ENCODE assay signal across 8 cellular contexts in the genomic region with DNA sequence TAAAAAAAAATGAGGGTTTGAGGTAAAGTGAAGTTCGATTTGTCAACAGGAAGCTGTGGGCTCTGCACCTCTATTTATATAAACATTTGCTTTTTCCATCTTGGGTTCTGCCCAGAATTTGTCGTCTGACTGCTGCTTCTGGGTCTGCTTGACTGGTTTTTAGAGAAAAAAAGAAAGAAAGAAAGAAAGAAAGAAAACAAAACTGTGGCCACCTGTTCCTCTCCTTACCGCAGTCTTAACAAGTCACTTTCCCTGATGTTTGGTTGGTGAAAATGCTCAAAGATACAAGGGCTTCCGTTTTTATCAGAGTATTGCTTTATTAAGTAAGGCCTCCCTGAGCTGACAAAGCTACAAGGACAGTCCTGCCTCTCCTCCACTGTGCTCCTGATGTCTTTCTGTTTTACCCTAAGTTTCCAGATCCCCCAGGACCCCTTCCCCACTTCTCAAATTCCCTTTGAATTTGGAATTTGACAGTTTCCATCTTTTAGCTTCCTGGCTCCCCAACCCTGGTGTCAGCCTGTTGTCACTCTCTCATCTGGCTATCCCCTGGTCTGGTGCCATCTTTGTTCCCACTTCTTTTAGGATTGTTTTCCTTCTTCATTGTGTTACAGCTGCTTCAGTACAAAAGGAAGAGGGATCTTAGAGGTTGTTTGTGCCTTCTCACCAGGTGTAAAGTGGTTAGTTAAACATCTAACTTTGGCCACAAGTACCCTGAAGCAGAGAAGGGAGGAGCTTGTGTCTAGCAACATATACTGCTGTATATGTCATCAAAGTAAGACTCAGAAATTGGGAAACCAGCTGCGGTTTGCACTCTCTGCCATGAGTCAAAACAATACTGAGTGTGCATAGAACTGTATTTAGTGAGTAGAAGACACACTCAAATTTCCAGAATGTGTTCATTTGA. TPM values are rescaled to one million over a fixed set of nuclear protein-coding genes. Genes with fewer than 3 reads are reported as not detected.
DNase-seq lines count a peak whose midpoint lies in the region; ATAC-seq and TF ChIP-seq lines count a peak whose summit lies in the region.

No MANE protein-coding gene starts in this region.

- H3K27ac Mint-ChIP-seq in activated naive CD8-positive, alpha-beta T cell treated with anti-CD3 and anti-CD28 coated beads for 36 hours = peak overlapping the region; percentile 88
- peak overlapping the region; percentile 62 for H3K27ac Mint-ChIP-seq in stimulated activated effector memory CD8-positive, alpha-beta T cell treated with anti-CD3 and anti-CD28 coated beads, Interleukin-12 subunit alpha, Interleukin-12 subunit beta, amount 100 ng/mL, for 72 hours

- peaks cover 43% of the 10 kb centered on the region for H3K4me1 Mint-ChIP-seq in activated naive CD8-positive, alpha-beta T cell treated with anti-CD3 and anti-CD28 coated beads for 36 hours
- H3K4me1 Mint-ChIP-seq in stimulated activated effector memory CD8-positive, alpha-beta T cell treated with anti-CD3 and anti-CD28 coated beads, Interleukin-12 subunit alpha, Interleukin-12 subunit beta, amount 100 ng/mL, for 72 hours = peaks cover 47% of the 10 kb centered on the region

- 38 to 42% methylated on average over 5 of the region's 5 CpGs for WGBS in sigmoid colon, 2 donors

- H3K4me3 ChIP-seq in NB4 (ENCODE audit: low read depth, low read length) = no peak overlapping the region
- no peak overlapping the region for H3K4me3 ChIP-seq in foreskin fibroblast (ENCODE audit: low read depth in 1 of 2, low read length in 2 of 2)
- no peak overlapping the region for H3K4me3 ChIP-seq in sigmoid colon

- TF ChIP-seq POLR2A in NB4 (IDR thresholded peaks at IDR 0.05; ENCODE audit: extremely low read depth, insufficient read length) (no peak), sigmoid colon (IDR thresholded peaks at IDR 0.05) (no peak)

- intact Hi-C loops in sigmoid colon (cut with DNase I) = no loop called here

- TF ChIP-seq CTCF in NB4 (IDR thresholded peaks at IDR 0.05; ENCODE audit: low read depth, low read length) (no peak), foreskin fibroblast (IDR thresholded peaks at IDR 0.05; ENCODE audit: low read depth, low read length) (no peak), sigmoid colon (IDR thresholded peaks at IDR 0.05) (no peak)

- H3K9me3 ChIP-seq in sigmoid colon = no peaks in the 10 kb centered on the region

- H3K27ac ChIP-seq in sigmoid colon = no peak overlapping the region

- H3K4me3 Mint-ChIP-seq in activated naive CD8-positive, alpha-beta T cell treated with anti-CD3 and anti-CD28 coated beads for 36 hours = peak overlapping the region; percentile 62
- H3K4me3 Mint-ChIP-seq in stimulated activated effector memory CD8-positive, alpha-beta T cell treated with anti-CD3 and anti-CD28 coated beads, Interleukin-12 subunit alpha, Interleukin-12 subunit beta, amount 100 ng/mL, for 72 hours = peak overlapping the region; percentile 36

- H3K27me3 ChIP-seq in sigmoid colon = no peaks in the 10 kb centered on the region

- DNase-seq in H4 (ENCODE audit: low spot score) (peak; percentile 29), NB4 (ENCODE audit: low read depth) (peak; percentile 44), NCI-H774 (lab: John Stamatoyannopoulos, UW) (no peak), foreskin fibroblast (no peak), sigmoid colon (no peak)
- DNase-seq in activated naive CD8-positive, alpha-beta T cell treated with anti-CD3 and anti-CD28 coated beads for 36 hours = peak; percentile 59
- peak; percentile 31 to 79 for DNase-seq in stimulated activated effector memory CD8-positive, alpha-beta T cell treated with anti-CD3 and anti-CD28 coated beads, Interleukin-12 subunit alpha, Interleukin-12 subunit beta, amount 100 ng/mL, for 72 hours (ENCODE audit: low spot score in 2 of 2)

- H3K9me3 Mint-ChIP-seq in activated naive CD8-positive, alpha-beta T cell treated with anti-CD3 and anti-CD28 coated beads for 36 hours = peaks cover 5% of the 10 kb centered on the region
- no peaks in the 10 kb centered on the region for H3K9me3 Mint-ChIP-seq in stimulated activated effector memory CD8-positive, alpha-beta T cell treated with anti-CD3 and anti-CD28 coated beads, Interleukin-12 subunit alpha, Interleukin-12 subunit beta, amount 100 ng/mL, for 72 hours

- H3K36me3 Mint-ChIP-seq in activated naive CD8-positive, alpha-beta T cell treated with anti-CD3 and anti-CD28 coated beads for 36 hours = no peaks in the 10 kb centered on the region
- peaks cover 10% of the 10 kb centered on the region for H3K36me3 Mint-ChIP-seq in stimulated activated effector memory CD8-positive, alpha-beta T cell treated with anti-CD3 and anti-CD28 coated beads, Interleukin-12 subunit alpha, Interleukin-12 subunit beta, amount 100 ng/mL, for 72 hours

- TF ChIP-seq EP300 in sigmoid colon (IDR thresholded peaks at IDR 0.05) = no peak

- H3K36me3 ChIP-seq in sigmoid colon = no peaks in the 10 kb centered on the region

- H3K4me1 ChIP-seq in sigmoid colon = no peaks in the 10 kb centered on the region

- ATAC-seq in GM18498 (IDR thresholded peaks at IDR 0.05; ENCODE audit: unreplicated experiment) = peak; percentile 68
- ATAC-seq in stimulated activated effector memory CD8-positive, alpha-beta T cell treated with anti-CD3 and anti-CD28 coated beads, Interleukin-12 subunit alpha, Interleukin-12 subunit beta, amount 100 ng/mL, for 72 hours = peak; percentile 86

- no peaks in the 10 kb centered on the region for H3K27me3 Mint-ChIP-seq in activated naive CD8-positive, alpha-beta T cell treated with anti-CD3 and anti-CD28 coated beads for 36 hours

RNA-seq across cellular contexts. Expression of a gene that starts 18.0 kb away (rescaled TPM):
- not detected in 2 replicates for total RNA-seq in H4 (2014; rRNA removed; shearing (Covaris generic))
- not detected for total RNA-seq in activated naive CD8-positive, alpha-beta T cell treated with anti-CD3 and anti-CD28 coated beads for 36 hours
- total RNA-seq in sigmoid colon = 100 to 1,000 TPM in 3 of 4 donors, 10 to 100 TPM in 1; 33.3 to 313 (median 209) TPM
- 10 to 100 TPM in 1 of 3 donors, 1 to 10 TPM in 2; 6.2 to 36.0 (median 7.2) TPM for polyA plus RNA-seq in sigmoid colon

RNA-seq across cellular contexts. Expression of a gene that starts 31.9 kb away (rescaled TPM):
- total RNA-seq in H4 (2014; rRNA removed; shearing (Covaris generic)) = not detected in 2 replicates
- not detected for total RNA-seq in activated naive CD8-positive, alpha-beta T cell treated with anti-CD3 and anti-CD28 coated beads for 36 hours
- 1 to 10 TPM in 1 of 4 donors, not detected in 3; 1.1 TPM for total RNA-seq in sigmoid colon
- polyA plus RNA-seq in sigmoid colon = under 1 TPM in 2 of 3 donors, not detected in 1; 0.60 to 0.80 TPM

RNA-seq across cellular contexts. Expression of a gene that starts 53.2 kb away (rescaled TPM):
- total RNA-seq in H4 (2014; rRNA removed; shearing (Covaris generic)) = 15.9 and 18.6 TPM in 2 replicates
- 1 to 10 TPM; 7.1 to 8.1 TPM for total RNA-seq in activated naive CD8-positive, alpha-beta T cell treated with anti-CD3 and anti-CD28 coated beads for 36 hours
- 10 to 100 TPM; 52.3 to 60.4 (median 57.6) TPM for total RNA-seq in sigmoid colon
- polyA plus RNA-seq in sigmoid colon = 1 to 10 TPM in 2 of 3 donors, under 1 TPM in 1; 0.23 to 8.5 (median 8.4) TPM

Comparison
In these comparisons a context has a peak if more than half of its experiments do, and no peak if none do; other contexts are left out.
1. DNase-seq: peak in H4 (single experiment), NB4 (single experiment), activated naive CD8-positive, alpha-beta T cell treated with anti-CD3 and anti-CD28 coated beads for 36 hours (single experiment) and stimulated activated effector memory CD8-positive, alpha-beta T cell treated with anti-CD3 and anti-CD28 coated beads, Interleukin-12 subunit alpha, Interleukin-12 subunit beta, amount 100 ng/mL, for 72 hours (2 of 2); none in NCI-H774 (single experiment), foreskin fibroblast (0 of 2) and sigmoid colon (single experiment).
2. RNA of a gene that starts 18.0 kb away (total RNA-seq): 33.3 to 313 TPM in sigmoid colon; not detected in H4 and not detected in activated naive CD8-positive, alpha-beta T cell treated with anti-CD3 and anti-CD28 coated beads for 36 hours; every median in the first group is over 10 times any median in the second.